Comparison of ENCODE assay signal across 1 cellular context in the genomic region with DNA sequence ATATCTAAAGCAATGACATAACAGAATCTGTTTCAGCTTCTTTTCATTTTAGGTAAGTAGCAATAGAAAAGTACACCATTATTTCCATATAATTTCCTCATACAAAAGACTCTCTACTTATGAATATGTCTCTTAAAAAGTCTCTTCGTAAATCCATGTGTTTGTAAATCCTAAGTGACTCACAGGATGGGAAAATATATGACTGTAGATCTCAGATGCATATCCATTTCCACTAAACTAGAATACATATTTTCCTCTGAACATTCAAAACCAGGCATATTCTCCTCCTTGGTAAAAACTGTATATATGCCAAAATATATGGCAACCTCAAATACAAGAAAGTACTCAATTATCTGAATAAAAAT.
TF ChIP-seq lines count a peak whose summit lies in the region.

No MANE protein-coding gene starts in this region.

TF ChIP-seq in HepG2, 621 proteins besides CTCF, POLR2A, EP300 and RAD21 (continued from another document):
- no peak for TF ChIP-seq RBAK (CRISPR knock-in tag; IDR thresholded peaks at IDR 0.05)
- no peak for TF ChIP-seq HNF4G (IDR thresholded peaks at IDR 0.05; ENCODE audit: borderline replicate concordance, low read depth, low read length)
- no peak for TF ChIP-seq HNF4G (CRISPR knock-in tag; IDR thresholded peaks at IDR 0.05; ENCODE audit: borderline replicate concordance, low read depth)
- no peak for TF ChIP-seq NONO (IDR thresholded peaks at IDR 0.05)
- TF ChIP-seq NONO (CRISPR knock-in tag; conservative IDR thresholded peaks at IDR 0.05), result no peak
- TF ChIP-seq ZNF558 (CRISPR knock-in tag; IDR thresholded peaks at IDR 0.05; ENCODE audit: borderline replicate concordance), result no peak
- no peak for TF ChIP-seq ZNF138 (CRISPR knock-in tag; IDR thresholded peaks at IDR 0.05; ENCODE audit: low read depth)
- TF ChIP-seq YY1 (IDR thresholded peaks at IDR 0.05; ENCODE audit: insufficient read depth, insufficient replicate concordance, low read depth, low read length), result no peak
- TF ChIP-seq, protein P1, sequence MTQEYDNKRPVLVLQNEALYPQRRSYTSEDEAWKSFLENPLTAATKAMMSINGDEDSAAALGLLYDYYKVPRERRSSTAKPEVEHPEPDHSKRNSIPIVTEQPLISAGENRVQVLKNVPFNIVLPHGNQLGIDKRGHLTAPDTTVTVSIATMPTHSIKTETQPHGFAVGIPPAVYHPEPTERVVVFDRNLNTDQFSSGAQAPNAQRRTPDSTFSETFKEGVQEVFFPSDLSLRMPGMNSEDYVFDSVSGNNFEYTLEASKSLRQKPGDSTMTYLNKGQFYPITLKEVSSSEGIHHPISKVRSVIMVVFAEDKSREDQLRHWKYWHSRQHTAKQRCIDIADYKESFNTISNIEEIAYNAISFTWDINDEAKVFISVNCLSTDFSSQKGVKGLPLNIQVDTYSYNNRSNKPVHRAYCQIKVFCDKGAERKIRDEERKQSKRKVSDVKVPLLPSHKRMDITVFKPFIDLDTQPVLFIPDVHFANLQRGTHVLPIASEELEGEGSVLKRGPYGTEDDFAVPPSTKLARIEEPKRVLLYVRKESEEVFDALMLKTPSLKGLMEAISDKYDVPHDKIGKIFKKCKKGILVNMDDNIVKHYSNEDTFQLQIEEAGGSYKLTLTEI (CRISPR knock-in tag; conservative IDR thresholded peaks at IDR 0.05), result no peak
- TF ChIP-seq HDAC1 (CRISPR knock-in tag; IDR thresholded peaks at IDR 0.05), result no peak
- no peak for TF ChIP-seq HNRNPK (IDR thresholded peaks at IDR 0.05; ENCODE audit: low read depth, low read length, poor library complexity, severe bottlenecking)
- no peak for TF ChIP-seq ZNF713 (CRISPR knock-in tag; IDR thresholded peaks at IDR 0.05)
- TF ChIP-seq TOPORS (CRISPR knock-in tag; IDR thresholded peaks at IDR 0.05), result no peak
- no peak for TF ChIP-seq ZNF598 (CRISPR knock-in tag; IDR thresholded peaks at IDR 0.05; ENCODE audit: borderline replicate concordance)
- no peak for TF ChIP-seq HHEX (CRISPR knock-in tag; IDR thresholded peaks at IDR 0.05)
- TF ChIP-seq, protein P2, sequence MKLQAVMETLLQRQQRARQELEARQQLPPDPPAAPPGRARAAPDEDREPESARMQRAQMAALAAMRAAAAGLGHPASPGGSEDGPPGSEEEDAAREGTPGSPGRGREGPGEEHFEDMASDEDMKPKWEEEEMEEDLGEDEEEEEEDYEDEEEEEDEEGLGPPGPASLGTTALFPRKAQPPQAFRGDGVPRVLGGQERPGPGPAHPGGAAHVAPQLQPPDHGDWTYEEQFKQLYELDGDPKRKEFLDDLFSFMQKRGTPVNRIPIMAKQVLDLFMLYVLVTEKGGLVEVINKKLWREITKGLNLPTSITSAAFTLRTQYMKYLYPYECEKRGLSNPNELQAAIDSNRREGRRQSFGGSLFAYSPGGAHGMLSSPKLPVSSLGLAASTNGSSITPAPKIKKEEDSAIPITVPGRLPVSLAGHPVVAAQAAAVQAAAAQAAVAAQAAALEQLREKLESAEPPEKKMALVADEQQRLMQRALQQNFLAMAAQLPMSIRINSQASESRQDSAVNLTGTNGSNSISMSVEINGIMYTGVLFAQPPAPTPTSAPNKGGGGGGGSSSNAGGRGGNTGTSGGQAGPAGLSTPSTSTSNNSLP (IDR thresholded peaks at IDR 0.05; ENCODE audit: low read depth, low read length), result no peak
TF ChIP-seq in HepG2: peak in this region for 0.
